Comparison of ENCODE assay signal across 3 cellular contexts in genomic region chr11:66989360-66989759, GRCh38.
TF ChIP-seq lines count a peak whose summit lies in the region.

No MANE protein-coding gene starts in this region.

TF ChIP-seq in WTC11, 78 proteins besides CTCF, POLR2A, EP300 and RAD21:
- TF ChIP-seq NFYB (CRISPR knock-in tag; conservative IDR thresholded peaks at IDR 0.05; ENCODE audit: low read depth), result peak; percentile 54

TF ChIP-seq in K562, 482 proteins besides CTCF, POLR2A, EP300 and RAD21:
- TF ChIP-seq NFYB (IDR thresholded peaks at IDR 0.05; ENCODE audit: extremely low read depth, insufficient read length), result peak; percentile 47
- 0 out of 2 replicates have a peak, but pooled peaks have one; percentile 17 for TF ChIP-seq POLR2G (IDR thresholded peaks at IDR 0.05; ENCODE audit: low read depth, low read length)

TF ChIP-seq in HepG2, 621 proteins besides CTCF, POLR2A, EP300 and RAD21:
- peak; percentile 59 for TF ChIP-seq NFYC (CRISPR knock-in tag; IDR thresholded peaks at IDR 0.05)
- TF ChIP-seq NFYB (CRISPR knock-in tag; IDR thresholded peaks at IDR 0.05), result peak; percentile 66
